In the genomic region with DNA sequence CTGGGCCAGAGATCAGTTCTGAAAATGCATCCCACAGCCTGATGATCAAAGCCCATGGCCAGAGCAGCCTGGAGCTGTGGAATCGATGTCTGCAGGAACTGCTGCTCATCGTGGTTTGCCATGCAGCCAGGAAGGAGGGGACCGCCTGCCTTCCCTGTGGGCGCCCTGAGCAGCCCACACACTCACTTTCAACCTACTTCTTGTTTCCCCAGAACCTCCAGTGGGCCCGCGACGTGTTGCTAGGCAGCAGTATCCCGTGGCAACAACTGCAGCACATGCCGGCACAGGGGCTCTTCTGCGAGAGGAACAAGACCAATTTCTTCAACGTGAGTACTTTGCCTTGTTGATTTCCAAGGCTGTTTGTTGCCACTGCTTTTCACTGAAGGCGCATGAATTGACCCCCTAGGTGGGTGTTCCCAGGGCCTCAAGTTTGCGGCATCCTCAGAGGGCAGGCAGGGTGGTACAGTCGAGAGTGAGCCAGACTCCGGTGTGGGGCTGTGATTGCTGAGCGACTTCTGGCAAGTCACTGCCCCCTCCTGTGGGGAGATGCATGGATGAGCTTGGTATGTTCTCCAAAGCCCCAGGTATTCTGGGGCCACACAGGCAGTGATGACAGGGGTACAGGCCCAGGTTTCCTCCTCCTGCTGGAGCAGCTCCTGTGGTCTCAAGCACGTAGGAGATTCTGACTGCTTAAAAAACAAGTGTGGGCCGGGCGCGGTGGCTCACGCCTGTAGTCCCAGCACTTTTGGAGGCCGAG, we compare ENCODE assay signal across 10 cellular contexts. TPM values are rescaled to one million over a fixed set of nuclear protein-coding genes. Genes with fewer than 3 reads are reported as not detected.
DNase-seq lines count a peak whose midpoint lies in the region; ATAC-seq and TF ChIP-seq lines count a peak whose summit lies in the region.
"Had no signal": no experiment of that assay in that cellular context is flagged by ENCODE, and none has a peak within 500 bp of the region (broad histone marks: within the 10 kb centered on the region; RNA-seq: fewer than 3 reads in every experiment).

No MANE protein-coding gene starts in this region.

- DNase-seq in Jurkat, Clone E6-1 (ENCODE audit: low read depth, low spot score): peak; percentile 58
- peak; percentile 72 for DNase-seq in activated T-cell treated with anti-CD3 and anti-CD28 coated beads for 1 hour (ENCODE audit: low read depth)
- DNase-seq in head of caudate nucleus: peak; percentile 75 to 97 (median 89)
- peak in 2 of 3 donors; percentile 47 to 49 for DNase-seq in stimulated activated CD4-positive, alpha-beta T cell treated with anti-CD3 and anti-CD28 coated beads, TNF-alpha, amount 100 ng/mL, for 1 hour (ENCODE audit: low read depth in 3 of 3, low spot score in 1 of 3)
- no peak for DNase-seq in DMS153 treated with DMSO at 0.1 percent for 48 hours (lab: John Stamatoyannopoulos, UW; ENCODE audit: unreplicated experiment)
- no peak for DNase-seq in foreskin keratinocyte

- H3K27me3 ChIP-seq in foreskin keratinocyte: no peaks in the 10 kb centered on the region

- H3K4me3 ChIP-seq in Jurkat, Clone E6-1 (ENCODE audit: low read length): no peak overlapping the region
- H3K4me3 ChIP-seq: SK-N-MC had no signal

- intact Hi-C loops in head of caudate nucleus (cut with DNase I): no loop called here

- TF ChIP-seq CTCF in foreskin keratinocyte (conservative IDR thresholded peaks at IDR 0.05): no peak

- H3K27ac ChIP-seq in foreskin keratinocyte: no peak overlapping the region
- H3K27ac ChIP-seq: SK-N-MC had no signal

- no peak for ATAC-seq in HG03520 (IDR thresholded peaks at IDR 0.05; ENCODE audit: unreplicated experiment)
- ATAC-seq in HG02678 (IDR thresholded peaks at IDR 0.05; ENCODE audit: unreplicated experiment): no peak
- ATAC-seq in foreskin keratinocyte: no peak

- no peaks in the 10 kb centered on the region for H3K4me1 ChIP-seq in foreskin keratinocyte

RNA-seq across cellular contexts. Expression of a gene that starts 47.0 kb away (rescaled TPM):
- polyA plus RNA-seq in Jurkat, Clone E6-1 (2012; ENCODE audit: insufficient read depth, insufficient read length): 0.42 TPM
- 0.03 and 0.04 TPM in 2 replicates for total RNA-seq in foreskin keratinocyte
- polyA plus RNA-seq in foreskin keratinocyte: 0.04 TPM in 1 of 2 replicates, not detected in the other
- total RNA-seq: G401 had no signal

Comparison
In these comparisons a context has a peak if more than half of its experiments do, and no peak if none do; other contexts are left out.
1. DNase-seq: peak in Jurkat, Clone E6-1 (single experiment), activated T-cell treated with anti-CD3 and anti-CD28 coated beads for 1 hour (single experiment), head of caudate nucleus (42 of 42) and stimulated activated CD4-positive, alpha-beta T cell treated with anti-CD3 and anti-CD28 coated beads, TNF-alpha, amount 100 ng/mL, for 1 hour (2 of 3); none in DMS153 treated with DMSO at 0.1 percent for 48 hours (single experiment) and foreskin keratinocyte (0 of 2).